In genomic region chr14:24136684-24137528, GRCh38 we compare ENCODE assay signal across 8 cellular contexts.
A peak's percentile ranks its signal among the peaks of the same experiment; 100 is the strongest.
DNase-seq lines count a peak whose midpoint lies in the region; ATAC-seq lines count a peak whose summit lies in the region.

No MANE protein-coding gene starts in this region.

- H3K4me3 Mint-ChIP-seq in stimulated activated naive CD8-positive, alpha-beta T cell treated with anti-CD3 and anti-CD28 coated beads, Interleukin-15, amount 100 ng/mL, for 72 hours: peak overlapping the region; percentile 91 to 98

- no peaks in the 10 kb centered on the region for H3K9me3 Mint-ChIP-seq in stimulated activated naive CD8-positive, alpha-beta T cell treated with anti-CD3 and anti-CD28 coated beads, Interleukin-15, amount 100 ng/mL, for 72 hours

- no peak for ATAC-seq in stimulated activated naive CD8-positive, alpha-beta T cell treated with anti-CD3 and anti-CD28 coated beads, Interleukin-15, amount 100 ng/mL, for 72 hours
- ATAC-seq in GM19035 (IDR thresholded peaks at IDR 0.05; ENCODE audit: unreplicated experiment): no peak

- peaks cover 10% of the 10 kb centered on the region for H3K4me1 ChIP-seq in iPS-15b (ENCODE audit: control insufficient read depth, insufficient read depth, low read length)

- peaks cover 60% of the 10 kb centered on the region for H3K4me1 Mint-ChIP-seq in stimulated activated naive CD8-positive, alpha-beta T cell treated with anti-CD3 and anti-CD28 coated beads, Interleukin-15, amount 100 ng/mL, for 72 hours

- H3K36me3 ChIP-seq in iPS-15b (ENCODE audit: control insufficient read depth, insufficient read depth, low read length): peaks cover 20% of the 10 kb centered on the region

- H3K9ac ChIP-seq in iPS-15b (ENCODE audit: low read depth, low read length): peak overlapping the region; percentile 37

- H3K27me3 ChIP-seq in iPS-15b (ENCODE audit: control insufficient read depth, insufficient read depth, low read length): no peaks in the 10 kb centered on the region

- H3K9me3 ChIP-seq in iPS-15b (ENCODE audit: control insufficient read depth, insufficient read depth, low read length): no peaks in the 10 kb centered on the region

- peak overlapping the region; percentile 91 to 94 for H3K27ac Mint-ChIP-seq in stimulated activated naive CD8-positive, alpha-beta T cell treated with anti-CD3 and anti-CD28 coated beads, Interleukin-15, amount 100 ng/mL, for 72 hours

- peak overlapping the region; percentile 75 for H3K4me3 ChIP-seq in iPS-15b (ENCODE audit: low read depth, low read length)

- peak; percentile 36 for DNase-seq in NCI-H82 (lab: John Stamatoyannopoulos, UW)
- DNase-seq in NCI-H82 treated with DMSO at 0.1 percent for 48 hours (lab: John Stamatoyannopoulos, UW; ENCODE audit: unreplicated experiment): no peak
- DNase-seq in activated T-cell treated with anti-CD3 and anti-CD28 coated beads, Interleukin-2, amount 50 U/mL, for 48 hours: peak; percentile 43 to 49
- DNase-seq in stimulated activated naive CD8-positive, alpha-beta T cell treated with anti-CD3 and anti-CD28 coated beads, Interleukin-15, amount 100 ng/mL, for 72 hours: no peak
- DNase-seq in germinal center (ENCODE audit: low spot score): no peak
- DNase-seq in stimulated activated naive CD4-positive, alpha-beta T cell (lab: John Stamatoyannopoulos, UW): no peak

- no peaks in the 10 kb centered on the region for H3K27me3 Mint-ChIP-seq in stimulated activated naive CD8-positive, alpha-beta T cell treated with anti-CD3 and anti-CD28 coated beads, Interleukin-15, amount 100 ng/mL, for 72 hours

Comparison
In these comparisons a context has a peak if more than half of its experiments do, and no peak if none do; other contexts are left out.
1. DNase-seq: peak in NCI-H82 (single experiment) and activated T-cell treated with anti-CD3 and anti-CD28 coated beads, Interleukin-2, amount 50 U/mL, for 48 hours (2 of 2); none in NCI-H82 treated with DMSO at 0.1 percent for 48 hours (single experiment), stimulated activated naive CD8-positive, alpha-beta T cell treated with anti-CD3 and anti-CD28 coated beads, Interleukin-15, amount 100 ng/mL, for 72 hours (0 of 2), germinal center (single experiment) and stimulated activated naive CD4-positive, alpha-beta T cell (0 of 6).